ENCODE assay signal across 8 cellular contexts in the genomic region with DNA sequence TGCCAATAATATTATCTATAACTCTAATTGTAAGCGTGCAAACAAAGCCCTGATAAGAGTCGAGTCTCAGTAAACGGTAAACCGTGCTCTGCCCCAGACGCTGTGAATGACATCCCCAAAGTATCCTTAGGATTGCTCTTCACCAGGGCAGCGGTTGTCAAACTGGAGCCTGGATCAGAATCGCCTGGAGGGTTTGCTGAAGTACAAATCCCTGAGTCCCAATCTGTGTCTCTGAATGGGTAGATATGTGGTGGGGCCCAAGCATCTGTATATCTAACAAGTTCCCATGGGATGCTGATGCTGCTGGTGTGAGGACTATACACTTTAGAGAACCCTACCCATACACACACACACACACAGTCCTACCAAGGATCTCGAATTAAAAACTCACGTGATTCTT. TPM values are rescaled to one million over a fixed set of nuclear protein-coding genes. Genes with fewer than 3 reads are reported as not detected.
DNase-seq lines count a peak whose midpoint lies in the region; ATAC-seq and TF ChIP-seq lines count a peak whose summit lies in the region.

No MANE protein-coding gene starts in this region.

- H3F3A ChIP-seq in OCI-LY1 (ENCODE audit: insufficient read depth, low read length): no peaks in the 10 kb centered on the region

- H3K27ac ChIP-seq in OCI-LY1 (ENCODE audit: low read depth, low read length, poor library complexity, severe bottlenecking): no peak overlapping the region
- H3K27ac ChIP-seq in dorsolateral prefrontal cortex: peak overlapping the region in 58 of 59 donors; percentile 38 to 97 (median 93)
- peak overlapping the region; percentile 87 to 90 (median 89) for H3K27ac ChIP-seq in sigmoid colon

- H3K36me3 ChIP-seq in OCI-LY1 (ENCODE audit: insufficient read depth, low read length) (no peaks in the 10 kb centered on the region), sigmoid colon (no peaks in the 10 kb centered on the region)

- H3K9me2 ChIP-seq in OCI-LY1 (ENCODE audit: low read depth, low read length): no peaks in the 10 kb centered on the region

- DNase-seq in GM20000 (ENCODE audit: low spot score) (peak; percentile 24), dorsolateral prefrontal cortex (no peak), sigmoid colon (no peak), GM19240 (ENCODE audit: insufficient read length, low spot score) (no peak), islet precursor cell (no peak), GM13977 (ENCODE audit: low spot score) (no peak)

- no peak for TF ChIP-seq EP300 in sigmoid colon (IDR thresholded peaks at IDR 0.05)

- H2AFZ ChIP-seq in OCI-LY1 (ENCODE audit: low read length): no peak overlapping the region

- 40 to 48% methylated on average over 9 of the region's 9 CpGs for WGBS in sigmoid colon, 2 donors

- no peak for TF ChIP-seq POLR2A in sigmoid colon (IDR thresholded peaks at IDR 0.05)

- H3K9me3 ChIP-seq in OCI-LY1 (ENCODE audit: low read length) (no peaks in the 10 kb centered on the region), sigmoid colon (no peaks in the 10 kb centered on the region)

- intact Hi-C loops in dorsolateral prefrontal cortex (cut with DNase I) (loop anchor here in 1 of 2 donors (2.0 to 10.0 kb wide), 4 partner anchors 42 to 480 kb away; a partner anchor contains a TSS), sigmoid colon (cut with DNase I) (loop anchor here (10.0 kb wide), 1 partner anchor 1160 kb away; a partner anchor contains a TSS)

- H3K9ac ChIP-seq in OCI-LY1 (ENCODE audit: low read length): no peak overlapping the region; the same call in 1 of the 2 replicates

- H3K4me2 ChIP-seq in OCI-LY1 (ENCODE audit: low read length): peak overlapping the region; percentile 92; the same call in 1 of the 2 replicates

- no peaks in the 10 kb centered on the region for H3K79me2 ChIP-seq in OCI-LY1 (ENCODE audit: insufficient read depth, low read length)

- H3K4me1 ChIP-seq in OCI-LY1 (ENCODE audit: insufficient read depth, low read length, severe bottlenecking) (peaks cover 32% of the 10 kb centered on the region), sigmoid colon (peaks cover 0 to 27% (median 20%) of the 10 kb centered on the region in 4 donors)

- ATAC-seq in HG02759 (IDR thresholded peaks at IDR 0.05; ENCODE audit: unreplicated experiment): no peak

- H3K4me3 ChIP-seq in OCI-LY1 (ENCODE audit: low read depth, low read length, poor library complexity, severe bottlenecking): peak overlapping the region; percentile 72
- H3K4me3 ChIP-seq in dorsolateral prefrontal cortex: peak overlapping the region in 40 of 59 donors; percentile 31 to 98 (median 87)
- no peak overlapping the region for H3K4me3 ChIP-seq in sigmoid colon

- H4K20me1 ChIP-seq in OCI-LY1 (ENCODE audit: insufficient read depth, low read length): no peaks in the 10 kb centered on the region

- TF ChIP-seq CTCF in GM20000 (IDR thresholded peaks at IDR 0.05; ENCODE audit: extremely low read depth, missing control alignments) (no peak), OCI-LY1 (IDR thresholded peaks at IDR 0.05; ENCODE audit: low read length) (no peak), dorsolateral prefrontal cortex (IDR thresholded peaks at IDR 0.05 in 54 of 56, conservative IDR thresholded peaks at IDR 0.05 in 2 of 56; ENCODE audit: low read depth in 1 of 56, partially characterized antibody in 56 of 56) (no peak), sigmoid colon (IDR thresholded peaks at IDR 0.05) (no peak), GM13977 (IDR thresholded peaks at IDR 0.05; ENCODE audit: extremely low read depth, insufficient read depth, missing control alignments) (no peak)

- in situ Hi-C loops in GM13977 (cut with MboI; ENCODE audit: low pct_unique_long_range_greater_than_20kb, low sequenced_read_pairs, unreplicated experiment): loop anchor here (10.0 to 25.0 kb wide), 2 partner anchors 240 to 478 kb away; a partner anchor contains a TSS

- H3K27me3 ChIP-seq in OCI-LY1 (ENCODE audit: insufficient read depth, low read length) (no peaks in the 10 kb centered on the region), dorsolateral prefrontal cortex (no peaks in the 10 kb centered on the region), sigmoid colon (no peaks in the 10 kb centered on the region)

RNA-seq across cellular contexts. Expression of a gene that starts 0.8 kb away (rescaled TPM):
- 100 to 1,000 TPM in 78 of 120 experiments, 10 to 100 TPM in 42; 71.7 to 260 (median 112) TPM for total RNA-seq in dorsolateral prefrontal cortex
- total RNA-seq in sigmoid colon: 100 to 1,000 TPM in 2 of 4 donors, 10 to 100 TPM in 2; 69.1 to 108 (median 96.3) TPM
- polyA plus RNA-seq in sigmoid colon: 1 to 10 TPM; 7.8 to 9.2 (median 8.8) TPM

RNA-seq across cellular contexts. Expression of a gene that starts 41.6 kb away (rescaled TPM):
- total RNA-seq in dorsolateral prefrontal cortex (1,000 to 10,000 TPM in 92 of 120 experiments, 100 to 1,000 TPM in 28; 402 to 1,618 (median 1,227) TPM), sigmoid colon (100 to 1,000 TPM in 3 of 4 donors, 10 to 100 TPM in 1; 91.3 to 247 (median 142) TPM)
- polyA plus RNA-seq in sigmoid colon: 10 to 100 TPM in 2 of 3 donors, not detected in 1; 11.4 to 49.9 TPM

Comparison
In these comparisons a context has a peak if more than half of its experiments do, and no peak if none do; other contexts are left out.
1. H3K4me3 ChIP-seq: peak in OCI-LY1 (single experiment) and dorsolateral prefrontal cortex (40 of 59); none in sigmoid colon (0 of 4).